In genomic region chr1:38071530-38072266, GRCh38 we compare ENCODE assay signal across 1 cellular context.
TF ChIP-seq lines count a peak whose summit lies in the region.

No MANE protein-coding gene starts in this region.

TF ChIP-seq in H1, 55 proteins besides CTCF, POLR2A, EP300 and RAD21:
- TF ChIP-seq CBX8 (IDR thresholded peaks at IDR 0.05; ENCODE audit: borderline replicate concordance, low read depth, low read length) (no peak), SIN3A (conservative IDR thresholded peaks at IDR 0.05 in 1 of 2, IDR thresholded peaks at IDR 0.05 in 1 of 2; ENCODE audit: low read depth in 1 of 2, low read length in 2 of 2) (0 out of 4 replicates have a peak, but pooled peaks have one; percentile 42 to 52), RXRA (IDR thresholded peaks at IDR 0.05; ENCODE audit: insufficient read depth, low read depth, low read length) (no peak)
